Comparison of ENCODE assay signal across 9 cellular contexts in genomic region chr10:86100581-86101061, GRCh38.
DNase-seq lines count a peak whose midpoint lies in the region; ATAC-seq, FAIRE-seq and TF ChIP-seq lines count a peak whose summit lies in the region.
"Had no signal": no experiment of that assay in that cellular context is flagged by ENCODE, and none has a peak within 500 bp of the region (broad histone marks: within the 10 kb centered on the region; RNA-seq: fewer than 3 reads in every experiment).

No MANE protein-coding gene starts in this region.

- no peaks in the 10 kb centered on the region for H3K79me2 ChIP-seq in keratinocyte (ENCODE audit: control insufficient read depth, insufficient read depth, low read length)

- ATAC-seq in GM19397 (IDR thresholded peaks at IDR 0.05; ENCODE audit: unreplicated experiment) (peak; percentile 57), HG03571 (IDR thresholded peaks at IDR 0.05; ENCODE audit: unreplicated experiment) (peak; percentile 52), HG03045 (IDR thresholded peaks at IDR 0.05; ENCODE audit: unreplicated experiment) (no peak), GM19023 (IDR thresholded peaks at IDR 0.05; ENCODE audit: unreplicated experiment) (no peak)

- no peak overlapping the region for H2AFZ ChIP-seq in keratinocyte (ENCODE audit: control insufficient read depth, low read length)

- H3K27ac ChIP-seq in keratinocyte (ENCODE audit: control insufficient read depth, insufficient read depth, low read length): no peak overlapping the region

- H3K27me3 ChIP-seq in keratinocyte (ENCODE audit: control insufficient read depth, extremely low read depth, insufficient read depth, low read length): no peaks in the 10 kb centered on the region

- no peaks in the 10 kb centered on the region for H3K4me1 ChIP-seq in keratinocyte (ENCODE audit: control insufficient read depth, extremely low read depth, insufficient read depth, low read length)

- H3K4me2 ChIP-seq in keratinocyte (ENCODE audit: control insufficient read depth, extremely low read depth, insufficient read depth, low read depth, low read length): no peak overlapping the region

- no peak for FAIRE-seq in keratinocyte (lab: Jason Lieb, UNC)
- FAIRE-seq: TTC549 had no signal

- peak; percentile 49 to 81 (median 68) for TF ChIP-seq CTCF in keratinocyte (optimal IDR thresholded peaks at IDR 0.05 in 1 of 3, IDR thresholded peaks at IDR 0.05 in 1 of 3, conservative IDR thresholded peaks at IDR 0.05 in 1 of 3; ENCODE audit: extremely low read depth in 1 of 3, insufficient read depth in 2 of 3, low read length in 3 of 3)

- H3K9me1 ChIP-seq in keratinocyte (ENCODE audit: control insufficient read depth, extremely low read depth, insufficient read depth, low read length): no peaks in the 10 kb centered on the region

- dilution Hi-C loops in keratinocyte (cut with MboI; ENCODE audit: extremely low pct_ligation_motif_present, low sequenced_read_pairs): no loop called here

- no peak overlapping the region for H3K9ac ChIP-seq in keratinocyte (ENCODE audit: control insufficient read depth, extremely low read depth, insufficient read depth, low read length)

- no peaks in the 10 kb centered on the region for H3K36me3 ChIP-seq in keratinocyte (ENCODE audit: control insufficient read depth in 2 of 2, extremely low read depth in 1 of 2, insufficient read depth in 2 of 2, low read length in 2 of 2)

- DNase-seq in NCI-H1092 treated with DMSO at 0.1 percent for 48 hours (lab: John Stamatoyannopoulos, UW): peak; percentile 2
- no peak for DNase-seq in NCI-H1092 (lab: John Stamatoyannopoulos, UW)
- peak; percentile 8 for DNase-seq in SKM-1 (lab: John Stamatoyannopoulos, UW; ENCODE audit: unreplicated experiment)
- DNase-seq in keratinocyte (ENCODE audit: low read depth, low spot score): peak; percentile 1

- no peaks in the 10 kb centered on the region for H4K20me1 ChIP-seq in keratinocyte (ENCODE audit: control insufficient read depth, extremely low read depth, insufficient read depth, low read length)

- no peak overlapping the region for H3K4me3 ChIP-seq in keratinocyte (ENCODE audit: control insufficient read depth in 2 of 3, extremely low read depth in 1 of 3, insufficient read depth in 2 of 3, low read depth in 1 of 3, low read length in 3 of 3)

- no peaks in the 10 kb centered on the region for H3K9me3 ChIP-seq in keratinocyte (ENCODE audit: control insufficient read depth, low read depth, low read length)

Comparison
In these comparisons a context has a peak if more than half of its experiments do, and no peak if none do; other contexts are left out.
1. ATAC-seq: peak in GM19397 (single experiment) and HG03571 (single experiment); none in HG03045 (single experiment) and GM19023 (single experiment).